Comparison of ENCODE assay signal across 1 cellular context in the genomic region with DNA sequence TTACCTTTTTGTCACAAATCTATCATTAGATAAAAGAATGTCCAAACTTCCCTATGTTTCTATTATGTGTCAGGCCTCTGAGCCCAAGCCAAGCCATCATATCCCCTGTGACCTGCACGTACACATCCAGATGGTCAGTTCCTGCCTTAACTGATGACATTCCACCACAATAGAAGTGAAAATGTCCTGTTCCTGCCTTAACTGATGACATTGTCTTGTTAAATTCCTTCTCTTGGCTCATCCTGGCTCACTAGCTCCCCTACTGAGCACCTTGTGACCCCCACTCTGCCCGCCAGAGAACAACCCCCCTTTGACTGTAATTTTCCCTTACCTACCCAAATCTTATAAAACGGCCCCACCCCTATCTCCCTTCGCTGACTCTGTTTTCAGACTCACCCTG.
TF ChIP-seq lines count a peak whose summit lies in the region.

No MANE protein-coding gene starts in this region.

TF ChIP-seq in GM23338, 12 proteins besides CTCF, POLR2A, EP300 and RAD21:
- peak; percentile 79; the same call in 1 of the 2 replicates for TF ChIP-seq NANOG (IDR thresholded peaks at IDR 0.05; ENCODE audit: borderline replicate concordance)
